27 cellular contexts compared by ENCODE assay signal in the genomic region with DNA sequence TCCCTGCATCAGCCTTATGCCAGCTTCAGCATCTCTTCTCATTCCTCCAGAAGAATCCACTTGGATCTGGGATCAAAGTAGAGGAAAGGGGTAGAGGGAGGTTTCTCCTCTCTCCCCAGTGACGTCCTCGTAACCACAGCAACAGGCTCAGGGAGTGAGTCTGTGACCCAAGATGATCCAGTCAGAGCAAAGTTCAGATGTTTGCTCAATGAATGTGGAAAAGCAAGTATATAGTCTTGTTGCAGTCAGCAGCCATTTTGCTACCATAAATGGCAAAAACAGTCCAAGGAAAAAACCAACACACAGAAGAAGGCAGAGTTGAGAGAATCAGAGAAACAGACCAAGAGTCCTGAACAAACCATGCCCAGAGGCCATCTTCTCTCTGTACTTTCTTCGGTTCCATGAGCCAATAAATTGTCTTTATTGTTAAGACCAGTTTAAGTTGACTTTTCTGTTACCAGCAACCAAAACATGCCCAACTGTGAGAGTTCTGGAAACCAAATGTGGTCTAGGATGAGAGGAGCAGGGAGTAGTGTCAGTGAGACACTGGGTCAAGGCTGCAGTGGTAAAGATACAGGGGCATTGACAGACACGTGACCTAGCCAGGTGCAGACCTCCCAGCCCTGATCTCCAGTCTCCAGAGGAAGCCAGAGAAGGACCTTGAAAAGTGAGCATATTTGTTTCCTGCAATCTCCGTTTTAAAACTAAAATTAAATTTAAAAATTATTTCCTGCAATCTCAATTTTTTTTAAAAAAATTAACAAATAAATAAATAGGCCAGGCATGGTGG. TPM values are rescaled to one million over a fixed set of nuclear protein-coding genes. Genes with fewer than 3 reads are reported as not detected.
DNase-seq lines count a peak whose midpoint lies in the region; ATAC-seq, FAIRE-seq and TF ChIP-seq lines count a peak whose summit lies in the region.
"Had no signal": no experiment of that assay in that cellular context is flagged by ENCODE, and none has a peak within 500 bp of the region (broad histone marks: within the 10 kb centered on the region; RNA-seq: fewer than 3 reads in every experiment).

No MANE protein-coding gene starts in this region.

- H3K36me3 Mint-ChIP-seq in CD4-positive, alpha-beta memory T cell: no peaks in the 10 kb centered on the region
- H3K36me3 Mint-ChIP-seq: activated naive CD8-positive, alpha-beta T cell; IgD-negative memory B cell had no signal

- H3K27me3 Mint-ChIP-seq in CD4-positive, alpha-beta memory T cell: peaks cover 2 to 6% of the 10 kb centered on the region in 2 donors

- no peaks in the 10 kb centered on the region for H3K9me2 ChIP-seq in HCT116 (ENCODE audit: insufficient read depth)

- H3K27me3 ChIP-seq in HCT116 (ENCODE audit: insufficient read depth, low read length) (no peaks in the 10 kb centered on the region), K562 (ENCODE audit: control insufficient read depth in 2 of 2, insufficient read depth in 2 of 2, low read length in 2 of 2) (peaks cover 6 to 7% of the 10 kb centered on the region in 2 experiments; a peak in 4 of 5 replicates)
- no peaks in the 10 kb centered on the region for H3K27me3 ChIP-seq in CD4-positive, alpha-beta memory T cell (ENCODE audit: insufficient read depth, low read length)

- no TSS peak for BruUV-seq in HCT116 (replicated peaks; lab: Mats Ljungman, UMichigan)
- BruUV-seq in K562 (replicated peaks; lab: Mats Ljungman, UMichigan): no TSS peak

- FAIRE-seq in K562 (lab: Jason Lieb, UNC): no peak

- TF ChIP-seq RAD21 in HCT116 (IDR thresholded peaks at IDR 0.05; ENCODE audit: low read depth): no peak
- no peak for TF ChIP-seq RAD21 in K562 (CRISPR knock-in tag; conservative IDR thresholded peaks at IDR 0.05 in 1 of 2, IDR thresholded peaks at IDR 0.05 in 1 of 2)

- H3K4me3 ChIP-seq in HCT116 (replicated peaks in 1 of 2; ENCODE audit: low read depth in 1 of 2, low read length in 2 of 2): no peak overlapping the region
- H3K4me3 ChIP-seq in K562: no peak overlapping the region
- no peak overlapping the region for H3K4me3 ChIP-seq in CD4-positive, alpha-beta memory T cell (ENCODE audit: low read length in 2 of 2)
- H3K4me3 ChIP-seq: prostate gland, skin epidermis had no signal

- WGBS in K562 (ENCODE audit: insufficient coverage, low coverage, missing lambda C conversion rate): 4% methylated on average over 5 of the region's 5 CpGs

- no peak overlapping the region for H3K9ac ChIP-seq in HCT116 (ENCODE audit: low read length)
- no peak overlapping the region for H3K9ac ChIP-seq in K562 (ENCODE audit: insufficient read depth in 1 of 2, low read depth in 2 of 2, low read length in 2 of 2)

- no peaks in the 10 kb centered on the region for H3K9me3 Mint-ChIP-seq in CD4-positive, alpha-beta memory T cell
- H3K9me3 Mint-ChIP-seq: activated CD4-positive, alpha-beta T cell treated with anti-CD3 and anti-CD28 coated beads, Interleukin-2, amount 10 ng/mL, durations not matched to agents 7 days and 5 days; activated T-helper 1 cell treated with anti-CD3 and anti-CD28 coated beads, Interleukin-12 subunit alpha, Interleukin-12 subunit beta, Interleukin-2, Interleukin-4 antibody, amounts not matched to agents 30 ng/mL and 10 ng/mL and 1 ng/mL, durations not matched to agents 14 hours and 24 hours and 36 hours; IgD-negative memory B cell; nephron progenitor cell had no signal

- H3K4me1 ChIP-seq in HCT116 (ENCODE audit: control insufficient read depth in 1 of 2, insufficient read depth in 2 of 2, low read length in 2 of 2) (peaks cover 6 to 9% of the 10 kb centered on the region in 2 experiments; a peak in 3 of 4 replicates), K562 (replicated peaks in 1 of 2; ENCODE audit: control insufficient read depth in 2 of 2, insufficient read depth in 2 of 2, low read length in 2 of 2) (no peaks in the 10 kb centered on the region; a peak in 2 of 5 replicates)
- H3K4me1 ChIP-seq in CD4-positive, alpha-beta memory T cell (ENCODE audit: insufficient read depth, low read length): peaks cover 30% of the 10 kb centered on the region
- H3K4me1 ChIP-seq: prostate gland had no signal

- intact Hi-C loops in HCT116 (cut with micrococcal nuclease): no loop called here
- intact Hi-C loops in K562 (cut with micrococcal nuclease): loop anchor here (5.0 kb wide), 2 partner anchors 87 to 677 kb away; no protein-coding TSS in a partner anchor
- intact Hi-C loops in CD4-positive, alpha-beta memory T cell (cut with micrococcal nuclease): loop anchor here (1.0 to 5.0 kb wide), 2 partner anchors 87 to 677 kb away; no protein-coding TSS in a partner anchor

- H3K9me3 ChIP-seq in HCT116 (ENCODE audit: control insufficient read depth in 1 of 2, insufficient read depth in 1 of 2, low read depth in 1 of 2, low read length in 2 of 2) (no peaks in the 10 kb centered on the region), K562 (replicated peaks; ENCODE audit: control insufficient read depth, insufficient read depth, low read depth, low read length) (no peaks in the 10 kb centered on the region)
- no peaks in the 10 kb centered on the region for H3K9me3 ChIP-seq in CD4-positive, alpha-beta memory T cell (ENCODE audit: control insufficient read depth in 1 of 2, low read length in 2 of 2)
- H3K9me3 ChIP-seq: prostate gland had no signal

- H3K4me3 Mint-ChIP-seq in CD4-positive, alpha-beta memory T cell: peak overlapping the region in 1 of 8 donors; percentile 61
- H3K4me3 Mint-ChIP-seq: activated CD4-positive, alpha-beta T cell treated with anti-CD3 and anti-CD28 coated beads, Interleukin-2, amount 10 ng/mL, durations not matched to agents 7 days and 5 days; activated naive CD8-positive, alpha-beta T cell; activated T-helper 1 cell treated with anti-CD3 and anti-CD28 coated beads, Interleukin-12 subunit alpha, Interleukin-12 subunit beta, Interleukin-2, Interleukin-4 antibody, amounts not matched to agents 30 ng/mL and 10 ng/mL and 1 ng/mL, durations not matched to agents 14 hours and 24 hours and 36 hours; IgD-negative memory B cell; nephron progenitor cell had no signal

- H3K4me2 ChIP-seq in HCT116 (ENCODE audit: low read length): no peak overlapping the region
- no peak overlapping the region for H3K4me2 ChIP-seq in K562 (ENCODE audit: insufficient read depth, low read length)

- H3K36me3 ChIP-seq in HCT116 (ENCODE audit: control insufficient read depth in 1 of 2, insufficient read depth in 2 of 2, low read length in 2 of 2) (no peaks in the 10 kb centered on the region), K562 (ENCODE audit: control insufficient read depth, insufficient read depth, low read length) (no peaks in the 10 kb centered on the region)
- H3K36me3 ChIP-seq in CD4-positive, alpha-beta memory T cell (ENCODE audit: insufficient read depth, low read length): no peaks in the 10 kb centered on the region
- H3K36me3 ChIP-seq: prostate gland, WERI-Rb-1 had no signal

- RAD21 ChIA-PET in HCT116 (lab: Charles Lee; ENCODE audit: low non-redundant PET in 1 of 2, low total read pairs in 2 of 2, uncharacterized antibody in 2 of 2, unreplicated experiment in 2 of 2): no interaction called here

- no peak for TF ChIP-seq EP300 in K562 (IDR thresholded peaks at IDR 0.05; ENCODE audit: low read length)

- POLR2A ChIA-PET in HCT116 (lab: Charles Lee): no interaction called here
- POLR2A ChIA-PET in K562 (lab: Yijun Ruan, JAX): interaction anchor here (1.1 to 2.4 kb wide), 2 partner anchors 12 to 18 kb away, joined by 3 to 8 read pairs; no protein-coding TSS in a partner anchor
- POLR2A ChIA-PET in CD4-positive, alpha-beta memory T cell (lab: Charles Lee; ENCODE audit: partially characterized antibody): no interaction called here

- CTCF ChIA-PET in HCT116 (lab: Charles Lee) (no interaction called here), K562 (lab: Yijun Ruan, JAX; ENCODE audit: low intra/inter-chr PET ratio) (interaction anchor here (0.9 to 1.5 kb wide), 2 partner anchors 88 to 677 kb away, joined by 3 read pairs; no protein-coding TSS in a partner anchor)
- CTCF ChIA-PET in CD4-positive, alpha-beta memory T cell (lab: Charles Lee; ENCODE audit: partially characterized antibody): interaction anchor here (0.9 to 1.3 kb wide), 3 partner anchors 10 to 89 kb away, joined by 3 to 4 read pairs (median 3); no protein-coding TSS in a partner anchor

- TF ChIP-seq POLR2A in HCT116 (IDR thresholded peaks at IDR 0.05; ENCODE audit: borderline replicate concordance, extremely low read depth, insufficient read depth, insufficient read length) (no peak), K562 (conservative IDR thresholded peaks at IDR 0.05) (no peak)

- H3K27ac ChIP-seq in HCT116 (ENCODE audit: low read depth, low read length) (no peak overlapping the region), K562 (ENCODE audit: extremely low read depth, low read depth, low read length) (no peak overlapping the region)
- no peak overlapping the region for H3K27ac ChIP-seq in CD4-positive, alpha-beta memory T cell (ENCODE audit: low read depth, low read length)
- H3K27ac ChIP-seq: HL-60, prostate gland, RWPE1, skin epidermis, WERI-Rb-1 had no signal

- no peak for ATAC-seq in HCT116
- no peak for ATAC-seq in K562
- ATAC-seq in left lobe of liver: peak; percentile 68

- in situ Hi-C loops in K562 (cut with MboI): loop anchor here (5.0 kb wide), 1 partner anchor 87 kb away; no protein-coding TSS in a partner anchor

- H3K9me1 ChIP-seq in K562 (ENCODE audit: control insufficient read depth, insufficient read depth, low read length): no peaks in the 10 kb centered on the region

- H3K79me2 ChIP-seq in HCT116 (ENCODE audit: insufficient read depth, low read length) (no peaks in the 10 kb centered on the region), K562 (ENCODE audit: control insufficient read depth, insufficient read depth, low read length) (no peaks in the 10 kb centered on the region)

- TF ChIP-seq CTCF in HCT116 (IDR thresholded peaks at IDR 0.05 in 2 of 3, conservative IDR thresholded peaks at IDR 0.05 in 1 of 3; ENCODE audit: borderline replicate concordance in 1 of 3, insufficient read depth in 1 of 3, low read depth in 2 of 3, low read length in 2 of 3): no peak
- no peak for TF ChIP-seq CTCF in K562 (IDR thresholded peaks at IDR 0.05 in 2 of 3, conservative IDR thresholded peaks at IDR 0.05 in 1 of 3; ENCODE audit: insufficient read depth in 2 of 3, low read depth in 1 of 3, low read length in 3 of 3)

- no peak overlapping the region for H3K27ac Mint-ChIP-seq in CD4-positive, alpha-beta memory T cell
- H3K27ac Mint-ChIP-seq: activated CD4-positive, alpha-beta T cell treated with anti-CD3 and anti-CD28 coated beads, Interleukin-2, amount 10 ng/mL, durations not matched to agents 7 days and 5 days; activated naive CD8-positive, alpha-beta T cell; activated T-helper 1 cell treated with anti-CD3 and anti-CD28 coated beads, Interleukin-12 subunit alpha, Interleukin-12 subunit beta, Interleukin-2, Interleukin-4 antibody, amounts not matched to agents 30 ng/mL and 10 ng/mL and 1 ng/mL, durations not matched to agents 14 hours and 24 hours and 36 hours; nephron progenitor cell had no signal

- no peaks in the 10 kb centered on the region for H4K20me1 ChIP-seq in HCT116 (ENCODE audit: insufficient read depth)
- H4K20me1 ChIP-seq in K562 (replicated peaks; ENCODE audit: control insufficient read depth, insufficient read depth, low read length): no peaks in the 10 kb centered on the region

- peaks cover 19 to 41% (median 30%) of the 10 kb centered on the region in 4 donors for H3K4me1 Mint-ChIP-seq in CD4-positive, alpha-beta memory T cell

- DNase-seq in HCT116 (ENCODE audit: low read depth, low spot score): no peak
- DNase-seq in K562 (ENCODE audit: extremely low read depth in 1 of 4, low spot score in 3 of 4): no peak
- no peak for DNase-seq in left lobe of liver (ENCODE audit: low spot score)
- peak; percentile 23 for DNase-seq in stromal cell of bone marrow (ENCODE audit: low read depth)
- DNase-seq in CD4-positive, alpha-beta memory T cell: no peak
- no peak for DNase-seq in HuH-7.5 (ENCODE audit: low spot score)
- no peak for DNase-seq in COR-L47 (lab: John Stamatoyannopoulos, UW)
- DNase-seq: activated CD4-positive, alpha-beta T cell treated with anti-CD3 and anti-CD28 coated beads, Interleukin-2, amount 10 ng/mL, durations not matched to agents 7 days and 5 days; AML-193; cerebellar nuclear complex; effector CD4-positive, alpha-beta T cell; GOT3; kidney glomerular epithelial cell; NCI-H1436 treated with DMSO at 0.1 percent for 48 hours; NCI-H524; nephron progenitor cell; stimulated activated CD4-positive, alpha-beta T cell treated with anti-CD3 and anti-CD28 coated beads, Interleukin-2, amount 100 ng/mL, for 48 hours; stimulated activated naive CD4-positive, alpha-beta T cell; WERI-Rb-1 had no signal

- H2AFZ ChIP-seq in HCT116 (ENCODE audit: low read depth, low read length, poor library complexity, severe bottlenecking) (no peak overlapping the region), K562 (ENCODE audit: low read depth, low read length) (no peak overlapping the region)

RNA-seq across cellular contexts. Expression of a gene that starts 3.2 kb away (rescaled TPM):
- total RNA-seq in HCT116 (2021; ENCODE audit: unreplicated experiment) (not detected), K562 (2014; rRNA removed) (not detected in 2 replicates), K562 (2014; rRNA removed; fragmentation: Illumina TruSeq; extraction: Trizol) (not detected in 2 replicates), K562 (2015; rRNA removed; fragmentation: Illumina TruSeq; extraction: Trizol) (not detected in 2 replicates), K562 (2021) (not detected in 2 replicates), left lobe of liver (0.30 TPM)
- polyA plus RNA-seq in HCT116 (2012): 0.08 TPM in 1 of 2 replicates, not detected in the other
- not detected in 2 replicates for total RNA-seq in K562 (2011; cell fraction: chromatin; rRNA removed; ENCODE audit: low replicate concordance)
- total RNA-seq in K562 (2011; cell fraction: nucleolus; rRNA removed): not detected in 2 replicates
- not detected in 2 replicates for total RNA-seq in K562 (2011; cell fraction: nucleoplasm; rRNA removed)
- polyA plus RNA-seq in K562 (2011; rRNA removed) (not detected in 2 replicates), K562 (2014; fragmentation: Illumina TruSeq; extraction: Trizol) (not detected in 2 replicates), K562 (2014; fragmentation: Nextera tagmentation; extraction: Ambion mirVana) (not detected), K562 (2014; rRNA removed) (not detected in 2 replicates)
- not detected in 2 replicates for polyA plus RNA-seq in K562 (2011; cell fraction: cytosol; rRNA removed)
- not detected in 2 replicates for polyA plus RNA-seq in K562 (2011; cell fraction: nucleus; rRNA removed)
- 0.04 TPM in 1 of 2 replicates, not detected in the other for polyA plus RNA-seq in K562 (2012)
- not detected in 2 replicates for polyA minus RNA-seq in K562 (2011; rRNA and poly(A)+ RNA removed)
- not detected in 2 replicates for polyA minus RNA-seq in K562 (2011; cell fraction: cytosol; rRNA and poly(A)+ RNA removed)
- not detected in 2 replicates for polyA minus RNA-seq in K562 (2011; cell fraction: nucleus; rRNA and poly(A)+ RNA removed)
- total RNA-seq in CD4-positive, alpha-beta memory T cell: not detected
- polyA plus RNA-seq in CD4-positive, alpha-beta memory T cell: not detected
- total RNA-seq: activated T-helper 1 cell treated with anti-CD3 and anti-CD28 coated beads, Interleukin-12 subunit alpha, Interleukin-12 subunit beta, Interleukin-2, Interleukin-4 antibody, amounts not matched to agents 30 ng/mL and 10 ng/mL and 1 ng/mL, durations not matched to agents 14 hours and 24 hours and 36 hours; Daoy had no signal

RNA-seq across cellular contexts. Expression of a gene that starts 44.1 kb away (rescaled TPM):
- 0.15 TPM for total RNA-seq in HCT116 (2021; ENCODE audit: unreplicated experiment)
- polyA plus RNA-seq in HCT116 (2012): 0.30 and 0.35 TPM in 2 replicates
- total RNA-seq in K562 (2011; cell fraction: chromatin; rRNA removed; ENCODE audit: low replicate concordance): not detected in 2 replicates
- not detected in 2 replicates for total RNA-seq in K562 (2011; cell fraction: nucleolus; rRNA removed)
- total RNA-seq in K562 (2011; cell fraction: nucleoplasm; rRNA removed): not detected in 2 replicates
- not detected in 2 replicates for total RNA-seq in K562 (2014; rRNA removed)
- total RNA-seq in K562 (2014; rRNA removed; fragmentation: Illumina TruSeq; extraction: Trizol): not detected in 2 replicates
- total RNA-seq in K562 (2015; rRNA removed; fragmentation: Illumina TruSeq; extraction: Trizol): not detected in 2 replicates
- not detected in 2 replicates for total RNA-seq in K562 (2021)
- not detected in 2 replicates for polyA plus RNA-seq in K562 (2011; rRNA removed)
- not detected in 2 replicates for polyA plus RNA-seq in K562 (2011; cell fraction: cytosol; rRNA removed)
- not detected in 2 replicates for polyA plus RNA-seq in K562 (2011; cell fraction: nucleus; rRNA removed)
- 0.03 TPM in 1 of 2 replicates, not detected in the other for polyA plus RNA-seq in K562 (2012)
- not detected in 2 replicates for polyA plus RNA-seq in K562 (2014; fragmentation: Illumina TruSeq; extraction: Trizol)
- polyA plus RNA-seq in K562 (2014; fragmentation: Nextera tagmentation; extraction: Ambion mirVana): not detected
- not detected in 2 replicates for polyA plus RNA-seq in K562 (2014; rRNA removed)
- polyA minus RNA-seq in K562 (2011; rRNA and poly(A)+ RNA removed): not detected in 2 replicates
- not detected in 2 replicates for polyA minus RNA-seq in K562 (2011; cell fraction: cytosol; rRNA and poly(A)+ RNA removed)
- not detected in 2 replicates for polyA minus RNA-seq in K562 (2011; cell fraction: nucleus; rRNA and poly(A)+ RNA removed)
- total RNA-seq in left lobe of liver: 0.45 TPM
- total RNA-seq in CD4-positive, alpha-beta memory T cell: not detected
- polyA plus RNA-seq in CD4-positive, alpha-beta memory T cell: not detected
- total RNA-seq: activated T-helper 1 cell treated with anti-CD3 and anti-CD28 coated beads, Interleukin-12 subunit alpha, Interleukin-12 subunit beta, Interleukin-2, Interleukin-4 antibody, amounts not matched to agents 30 ng/mL and 10 ng/mL and 1 ng/mL, durations not matched to agents 14 hours and 24 hours and 36 hours; Daoy had no signal

RNA-seq across cellular contexts. Expression of a gene that starts 47.0 kb away (rescaled TPM):
- 187 TPM for total RNA-seq in HCT116 (2021; ENCODE audit: unreplicated experiment)
- polyA plus RNA-seq in HCT116 (2012): 180 and 182 TPM in 2 replicates
- 76.3 and 157 TPM in 2 replicates for total RNA-seq in K562 (2011; cell fraction: chromatin; rRNA removed; ENCODE audit: low replicate concordance)
- 62.8 and 63.7 TPM in 2 replicates for total RNA-seq in K562 (2011; cell fraction: nucleolus; rRNA removed)
- total RNA-seq in K562 (2011; cell fraction: nucleoplasm; rRNA removed): 86.4 and 141 TPM in 2 replicates
- total RNA-seq in K562 (2014; rRNA removed): 81.9 and 83.6 TPM in 2 replicates
- 89.4 and 93.0 TPM in 2 replicates for total RNA-seq in K562 (2014; rRNA removed; fragmentation: Illumina TruSeq; extraction: Trizol)
- 101 and 111 TPM in 2 replicates for total RNA-seq in K562 (2015; rRNA removed; fragmentation: Illumina TruSeq; extraction: Trizol)
- total RNA-seq in K562 (2021): 81.4 and 91.5 TPM in 2 replicates
- 178 and 187 TPM in 2 replicates for polyA plus RNA-seq in K562 (2011; rRNA removed)
- polyA plus RNA-seq in K562 (2011; cell fraction: cytosol; rRNA removed): 127 and 144 TPM in 2 replicates
- polyA plus RNA-seq in K562 (2011; cell fraction: nucleus; rRNA removed): 90.4 and 115 TPM in 2 replicates
- 81.6 and 89.0 TPM in 2 replicates for polyA plus RNA-seq in K562 (2012)
- polyA plus RNA-seq in K562 (2014; fragmentation: Illumina TruSeq; extraction: Trizol): 127 and 152 TPM in 2 replicates
- 100 to 1,000 TPM in 1 of 2 experiments, 10 to 100 TPM in 1; 94.0 to 103 TPM for polyA plus RNA-seq in K562 (2014; fragmentation: Nextera tagmentation; extraction: Ambion mirVana)
- 122 and 126 TPM in 2 replicates for polyA plus RNA-seq in K562 (2014; rRNA removed)
- polyA minus RNA-seq in K562 (2011; rRNA and poly(A)+ RNA removed): 120 and 128 TPM in 2 replicates
- 60.8 and 105 TPM in 2 replicates for polyA minus RNA-seq in K562 (2011; cell fraction: cytosol; rRNA and poly(A)+ RNA removed)
- polyA minus RNA-seq in K562 (2011; cell fraction: nucleus; rRNA and poly(A)+ RNA removed): 38.5 and 57.2 TPM in 2 replicates
- total RNA-seq in left lobe of liver: 51.4 TPM
- 100 to 1,000 TPM; 412 to 414 TPM for total RNA-seq in CD4-positive, alpha-beta memory T cell
- 1,000 to 10,000 TPM in 1 of 2 donors, 100 to 1,000 TPM in 1; 843 to 1,042 TPM for polyA plus RNA-seq in CD4-positive, alpha-beta memory T cell
